1 cellular context compared by ENCODE assay signal in genomic region chr22:39405346-39406085, GRCh38.
TF ChIP-seq lines count a peak whose summit lies in the region.

No MANE protein-coding gene starts in this region.

TF ChIP-seq in IMR-90, 13 proteins besides CTCF, POLR2A, EP300 and RAD21 (continued from another document):
- TF ChIP-seq CEBPB (IDR thresholded peaks at IDR 0.05; ENCODE audit: low read depth, low read length) = peak; percentile 11; the same call in 1 of the 2 replicates
- TF ChIP-seq MXI1 (IDR thresholded peaks at IDR 0.05; ENCODE audit: borderline replicate concordance, low read depth, low read length) = no peak
- no peak for TF ChIP-seq RFX5 (IDR thresholded peaks at IDR 0.05; ENCODE audit: low read depth, low read length)
- no peak for TF ChIP-seq NFE2L2 (IDR thresholded peaks at IDR 0.05; ENCODE audit: low read depth, low read length)
- TF ChIP-seq BHLHE40 (IDR thresholded peaks at IDR 0.05; ENCODE audit: low read depth, low read length) = no peak; the same call in 1 of the 2 replicates
TF ChIP-seq in IMR-90: peak in this region for 2.
